Comparison of ENCODE assay signal across 30 cellular contexts in the genomic region with DNA sequence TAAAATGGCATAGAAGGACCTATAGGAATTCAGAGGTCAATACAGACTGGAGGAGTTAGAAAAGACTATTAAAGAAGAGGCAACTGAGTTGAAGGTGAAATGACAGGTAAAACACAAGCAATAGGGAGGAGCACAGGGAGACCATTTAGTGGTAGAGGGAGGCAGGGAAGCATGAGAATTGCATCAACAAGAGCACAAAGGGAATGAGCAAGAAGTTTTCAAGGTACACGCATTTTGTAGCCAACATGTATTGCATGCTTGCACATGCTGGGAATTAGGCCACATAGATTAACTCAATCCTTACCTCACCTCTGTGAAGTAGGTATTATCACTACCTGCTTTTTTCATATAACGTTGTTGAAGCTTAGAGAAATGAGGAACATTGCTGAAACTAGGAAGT. TPM values are rescaled to one million over a fixed set of nuclear protein-coding genes. Genes with fewer than 3 reads are reported as not detected.
DNase-seq lines count a peak whose midpoint lies in the region; ATAC-seq and TF ChIP-seq lines count a peak whose summit lies in the region.
"Had no signal": no experiment of that assay in that cellular context is flagged by ENCODE, and none has a peak within 500 bp of the region (broad histone marks: within the 10 kb centered on the region; RNA-seq: fewer than 3 reads in every experiment).

No MANE protein-coding gene starts in this region.

- H3K4me1 ChIP-seq in endodermal cell (ENCODE audit: control insufficient read depth, insufficient read depth, low read length): peaks cover 15% of the 10 kb centered on the region
- H3K4me1 ChIP-seq: upper lobe of left lung had no signal

- H3K9me3 Mint-ChIP-seq in endodermal cell: no peaks in the 10 kb centered on the region
- H3K9me3 Mint-ChIP-seq: activated naive CD4-positive, alpha-beta T cell treated with anti-CD3 and anti-CD28 coated beads, Interleukin-2, amount 50 U/mL, for 24 hours; activated T-helper 2 cell treated with anti-CD3 and anti-CD28 coated beads, Interferon-gamma antibody, Interleukin-2, Interleukin-4, amounts not matched to agents 10 μg/mL and 5 μg/mL and 100 μg/mL, durations not matched to agents 14 hours and 24 hours and 36 hours; IgD-negative memory B cell; nephron progenitor cell; stimulated activated memory B cell treated with anti-CD40 and anti-IgM and Interleukin-4, amounts not matched to agents 10 μg/mL and 1 μg/mL and 100 μg/mL, for 72 hours had no signal

- H3K4me3 ChIP-seq in endodermal cell (ENCODE audit: low read length): no peak overlapping the region
- H3K4me3 ChIP-seq: coronary artery, upper lobe of left lung had no signal

- H3K36me3 Mint-ChIP-seq in endodermal cell (ENCODE audit: low read depth): peaks cover 42% of the 10 kb centered on the region
- H3K36me3 Mint-ChIP-seq: IgD-negative memory B cell had no signal

- H3K27ac Mint-ChIP-seq in endodermal cell: peak overlapping the region; percentile 85
- H3K27ac Mint-ChIP-seq: activated CD4-positive, alpha-beta T cell treated with anti-CD3 and anti-CD28 coated beads for 36 hours; activated naive CD4-positive, alpha-beta T cell treated with anti-CD3 and anti-CD28 coated beads, Interleukin-2, amount 50 U/mL, for 24 hours; activated T-helper 2 cell treated with anti-CD3 and anti-CD28 coated beads, Interferon-gamma antibody, Interleukin-2, Interleukin-4, amounts not matched to agents 10 μg/mL and 5 μg/mL and 100 μg/mL, durations not matched to agents 14 hours and 24 hours and 36 hours; IgD-negative memory B cell; nephron progenitor cell; stimulated activated memory B cell treated with anti-CD40 and anti-IgM and Interleukin-4, amounts not matched to agents 10 μg/mL and 1 μg/mL and 100 μg/mL, for 72 hours had no signal

- peaks cover 32% of the 10 kb centered on the region for H3K4me1 Mint-ChIP-seq in endodermal cell
- H3K4me1 Mint-ChIP-seq: activated CD4-positive, alpha-beta T cell treated with anti-CD3 and anti-CD28 coated beads for 36 hours had no signal

- no peak overlapping the region for H3K9ac ChIP-seq in endodermal cell (ENCODE audit: extremely low read depth, low read length, poor library complexity, severe bottlenecking)

- TF ChIP-seq CTCF in C4-2B (conservative IDR thresholded peaks at IDR 0.05): no peak
- TF ChIP-seq CTCF in endodermal cell (conservative IDR thresholded peaks at IDR 0.05): no peak

- 89 to 91% methylated on average over 1 to 2 of the region's 2 CpGs for WGBS in endodermal cell (ENCODE audit: insufficient coverage in 1 of 2, insufficient read length in 1 of 2), 2 experiments

- peak; percentile 1 for DNase-seq in HuH-7 (ENCODE audit: low spot score)
- no peak for DNase-seq in endodermal cell
- no peak for DNase-seq in left lobe of liver (ENCODE audit: low spot score)
- DNase-seq in GM19240 (ENCODE audit: insufficient read length, low spot score): no peak
- DNase-seq in activated naive CD4-positive, alpha-beta T cell (lab: John Stamatoyannopoulos, UW): no peak
- DNase-seq: activated CD4-positive, alpha-beta T cell treated with anti-CD3 and anti-CD28 coated beads for 36 hours; amniotic stem cell; Calu3; DMS79 treated with DMSO at 0.1 percent for 48 hours; effector memory CD4-positive, alpha-beta T cell; GDM1; head of caudate nucleus; kidney glomerular epithelial cell; NCI-H1436 treated with DMSO at 0.1 percent for 48 hours; NCI-H2081 treated with DMSO at 0.1 percent for 48 hours; NCI-H748 treated with DMSO at 0.1 percent for 48 hours; nephron progenitor cell; Right ventricle myocardium superior; stimulated activated CD4-positive, alpha-beta T cell treated with anti-CD3 and anti-CD28 coated beads, Interleukin-15, amount 100 ng/mL, for 24 hours; upper lobe of left lung had no signal

- no peaks in the 10 kb centered on the region for H3K27me3 ChIP-seq in endodermal cell (ENCODE audit: control insufficient read depth, insufficient read depth, low read length, poor library complexity, severe bottlenecking)
- H3K27me3 ChIP-seq: upper lobe of left lung had no signal

- no peaks in the 10 kb centered on the region for H3K27me3 Mint-ChIP-seq in endodermal cell (ENCODE audit: insufficient read depth)
- H3K27me3 Mint-ChIP-seq: activated CD4-positive, alpha-beta T cell treated with anti-CD3 and anti-CD28 coated beads for 36 hours; activated naive CD4-positive, alpha-beta T cell treated with anti-CD3 and anti-CD28 coated beads, Interleukin-2, amount 50 U/mL, for 24 hours; IgD-negative memory B cell; stimulated activated memory B cell treated with anti-CD40 and anti-IgM and Interleukin-4, amounts not matched to agents 10 μg/mL and 1 μg/mL and 100 μg/mL, for 72 hours had no signal

- H3K27ac ChIP-seq in C4-2B: peak overlapping the region; percentile 49; the same call in 1 of the 2 replicates
- no peak overlapping the region for H3K27ac ChIP-seq in endodermal cell (ENCODE audit: low read depth, low read length)
- H3K27ac ChIP-seq: coronary artery, upper lobe of left lung had no signal

- no peaks in the 10 kb centered on the region for H3K9me3 ChIP-seq in endodermal cell (ENCODE audit: control insufficient read depth, low read length)
- H3K9me3 ChIP-seq: upper lobe of left lung had no signal

- peaks cover 22% of the 10 kb centered on the region for H3K36me3 ChIP-seq in endodermal cell (ENCODE audit: control insufficient read depth, insufficient read depth, low read length)
- H3K36me3 ChIP-seq: upper lobe of left lung had no signal

- peak; percentile 48 for ATAC-seq in left lobe of liver
- no peak for ATAC-seq in GM19035 (IDR thresholded peaks at IDR 0.05; ENCODE audit: unreplicated experiment)
- ATAC-seq in GM18870 (IDR thresholded peaks at IDR 0.05; ENCODE audit: unreplicated experiment): no peak
- ATAC-seq: activated CD4-positive, alpha-beta T cell treated with anti-CD3 and anti-CD28 coated beads for 36 hours; Panc1; SK-N-SH treated with all-trans-retinoic acid at 6 μM for 48 hours; stimulated activated memory B cell treated with anti-CD40 and anti-IgM and Interleukin-4, amounts not matched to agents 10 μg/mL and 1 μg/mL and 100 μg/mL, for 72 hours had no signal

- no peak overlapping the region for H3K4me3 Mint-ChIP-seq in endodermal cell
- H3K4me3 Mint-ChIP-seq: activated CD4-positive, alpha-beta T cell treated with anti-CD3 and anti-CD28 coated beads for 36 hours; activated naive CD4-positive, alpha-beta T cell treated with anti-CD3 and anti-CD28 coated beads, Interleukin-2, amount 50 U/mL, for 24 hours; nephron progenitor cell; stimulated activated memory B cell treated with anti-CD40 and anti-IgM and Interleukin-4, amounts not matched to agents 10 μg/mL and 1 μg/mL and 100 μg/mL, for 72 hours had no signal

RNA-seq across cellular contexts. Expression of gene PLPP1, which starts 42.3 kb away (rescaled TPM):
- 100 to 1,000 TPM in 1 of 2 donors, 10 to 100 TPM in 1; 29.0 to 100 TPM for total RNA-seq in endodermal cell
- polyA plus RNA-seq in endodermal cell (2013, experiment 1 of 2): 30.1 TPM
- 26.8 TPM for polyA plus RNA-seq in endodermal cell (2013, experiment 2 of 2)
- total RNA-seq in left lobe of liver: 24.5 TPM
